In the genomic region with DNA sequence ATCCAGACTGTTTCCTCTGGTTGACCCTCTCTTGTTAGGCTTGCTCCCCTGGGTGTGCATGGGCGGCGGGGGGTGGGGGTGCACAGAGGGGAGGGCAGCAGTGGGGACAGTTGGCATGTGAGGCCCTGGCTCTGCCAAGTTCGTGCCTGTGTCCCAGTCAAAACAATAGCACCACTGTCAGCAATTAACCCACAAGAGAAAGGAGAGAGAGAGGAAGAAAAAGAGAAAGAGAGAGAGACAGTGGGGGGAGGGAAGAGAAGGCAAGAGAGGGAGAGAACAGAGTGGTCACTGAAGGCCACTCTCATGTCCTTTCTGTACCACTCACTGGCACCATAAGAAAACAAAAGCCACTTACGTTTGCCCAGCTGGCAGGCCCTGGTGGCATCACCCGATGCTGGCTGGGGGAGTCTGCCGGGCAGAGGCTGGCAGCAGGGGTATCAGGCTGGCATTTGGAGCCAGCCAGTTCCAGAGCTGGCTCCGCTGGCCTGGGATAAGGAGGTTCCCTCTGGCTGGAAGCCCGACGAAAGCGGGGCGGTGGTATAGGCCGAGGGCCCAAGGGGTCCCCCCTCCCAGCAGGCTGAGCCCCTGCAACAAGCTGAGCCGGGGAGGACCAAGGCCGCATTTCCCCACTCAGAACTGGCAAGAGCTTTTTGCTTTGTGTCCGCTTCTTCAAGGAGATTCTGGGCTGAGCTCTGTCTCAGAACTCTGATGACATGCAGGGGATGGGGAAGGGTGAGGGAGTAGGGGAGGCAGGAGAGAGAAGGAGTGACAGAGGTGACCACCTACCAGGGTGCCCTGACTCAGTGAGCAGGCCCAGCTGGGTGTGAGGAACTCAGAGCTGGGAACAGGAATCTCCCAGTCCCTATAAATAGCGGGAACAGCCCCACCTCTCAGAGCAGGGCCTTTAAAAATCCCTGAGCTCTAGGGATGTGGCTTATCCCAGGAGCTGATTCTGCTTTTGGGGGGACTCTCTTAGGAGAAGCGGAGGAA, we compare ENCODE assay signal across 8 cellular contexts. TPM values are rescaled to one million over a fixed set of nuclear protein-coding genes. Genes with fewer than 3 reads are reported as not detected.
A peak's percentile ranks its signal among the peaks of the same experiment; 100 is the strongest.
DNase-seq lines count a peak whose midpoint lies in the region; ATAC-seq, FAIRE-seq and TF ChIP-seq lines count a peak whose summit lies in the region.

No MANE protein-coding gene starts in this region.

- peaks cover 12 to 14% of the 10 kb centered on the region in 2 donors for H3K36me3 Mint-ChIP-seq in CD14-positive monocyte

- peaks cover 39% of the 10 kb centered on the region for H3K36me3 ChIP-seq in NT2/D1 (ENCODE audit: insufficient read depth, insufficient read length, low read length)
- H3K36me3 ChIP-seq in pancreas: peaks cover 0 to 5% (median 0%) of the 10 kb centered on the region in 3 donors

- H3K4me1 ChIP-seq in NT2/D1 (ENCODE audit: insufficient read depth, insufficient read length) (peaks cover 21% of the 10 kb centered on the region), pancreas (no peaks in the 10 kb centered on the region)

- H3K27me3 ChIP-seq in NT2/D1 (ENCODE audit: insufficient read depth, insufficient read length) (no peaks in the 10 kb centered on the region), pancreas (no peaks in the 10 kb centered on the region)

- H3K27ac Mint-ChIP-seq in CD14-positive monocyte: peak overlapping the region in 3 of 7 donors; percentile 5 to 68 (median 41)

- peaks cover 0 to 5% (median 5%) of the 10 kb centered on the region in 3 donors for H3K27me3 Mint-ChIP-seq in CD14-positive monocyte (ENCODE audit: low read depth in 3 of 3)

- DNase-seq in COLO829 (ENCODE audit: low spot score) (peak; percentile 87), NT2/D1 (ENCODE audit: low read depth, low spot score) (no peak), frontal cortex (ENCODE audit: low spot score in 2 of 2) (peak; percentile 38 to 45), pancreas (peak in 1 of 6 donors; percentile 27), CD14-positive monocyte (ENCODE audit: low spot score) (no peak), NCI-H446 (lab: John Stamatoyannopoulos, UW) (no peak), NCI-H345 (lab: John Stamatoyannopoulos, UW) (no peak)

- peak overlapping the region; percentile 18 for H3K9ac ChIP-seq in NT2/D1 (ENCODE audit: insufficient read length, low read depth)

- H3K27ac ChIP-seq in pancreas: peak overlapping the region; percentile 2 to 59 (median 54)

- WGBS in pancreas, 2 donors: 64 to 65% methylated on average over 16 to 17 of the region's 17 CpGs

- H3K4me3 ChIP-seq in NT2/D1 (ENCODE audit: insufficient read length, low read depth) (no peak overlapping the region), pancreas (no peak overlapping the region)

- ATAC-seq in pancreas (peak; percentile 14 to 78 (median 58)), GM21528 (IDR thresholded peaks at IDR 0.05; ENCODE audit: low FRiP score, unreplicated experiment) (no peak)

- no peak for TF ChIP-seq CTCF in pancreas (IDR thresholded peaks at IDR 0.05)
- no peak for TF ChIP-seq CTCF in CD14-positive monocyte (IDR thresholded peaks at IDR 0.05)

- no peaks in the 10 kb centered on the region for H3K9me3 Mint-ChIP-seq in CD14-positive monocyte

- no peaks in the 10 kb centered on the region for H3K9me3 ChIP-seq in NT2/D1 (ENCODE audit: insufficient read depth, low read length)
- no peaks in the 10 kb centered on the region for H3K9me3 ChIP-seq in pancreas

- intact Hi-C loops in pancreas (cut with DNase I) (no loop called here), CD14-positive monocyte (cut with micrococcal nuclease) (no loop called here)

- no peak overlapping the region for H3K4me3 Mint-ChIP-seq in CD14-positive monocyte

- FAIRE-seq in frontal cortex (lab: Jason Lieb, UNC) (no peak), pancreas (lab: Jason Lieb, UNC) (no peak)

- peaks cover 25% of the 10 kb centered on the region for H3K4me1 Mint-ChIP-seq in CD14-positive monocyte

RNA-seq across cellular contexts. Expression of a gene that starts 27.9 kb away (rescaled TPM):
- total RNA-seq in frontal cortex (24.5 TPM), pancreas (10 to 100 TPM in 3 of 6 donors, 1 to 10 TPM in 3; 8.7 to 17.5 (median 9.7) TPM)
- polyA plus RNA-seq in pancreas (10 to 100 TPM in 1 of 2 donors, 1 to 10 TPM in 1; 5.4 to 13.1 TPM), CD14-positive monocyte (under 1 TPM in 1 of 2 donors, not detected in 1; 0.04 TPM)

RNA-seq across cellular contexts. Expression of a gene that starts 49.5 kb away (rescaled TPM):
- total RNA-seq in frontal cortex (46.9 TPM), pancreas (10 to 100 TPM; 31.1 to 53.0 (median 37.6) TPM)
- polyA plus RNA-seq in pancreas (10 to 100 TPM; 13.5 to 16.4 TPM), CD14-positive monocyte (10 to 100 TPM in 1 of 2 donors, 1 to 10 TPM in 1; 7.8 to 10.2 TPM)

RNA-seq across cellular contexts. Expression of a gene that starts 55.1 kb away (rescaled TPM):
- total RNA-seq in frontal cortex (42.4 TPM), pancreas (10 to 100 TPM; 16.4 to 47.9 (median 23.4) TPM)
- polyA plus RNA-seq in pancreas (10 to 100 TPM in 1 of 2 donors, 1 to 10 TPM in 1; 7.8 to 11.8 TPM), CD14-positive monocyte (10 to 100 TPM; 31.1 to 31.8 TPM)

Comparison
In these comparisons a context has a peak if more than half of its experiments do, and no peak if none do; other contexts are left out.
1. DNase-seq: peak in COLO829 (single experiment) and frontal cortex (2 of 2); none in NT2/D1 (single experiment), CD14-positive monocyte (single experiment), NCI-H446 (0 of 2) and NCI-H345 (single experiment).